5 cellular contexts compared by ENCODE assay signal in genomic region chr21:43486027-43486426, GRCh38. TPM values are rescaled to one million over a fixed set of nuclear protein-coding genes. Genes with fewer than 3 reads are reported as not detected.
DNase-seq lines count a peak whose midpoint lies in the region; ATAC-seq, FAIRE-seq and TF ChIP-seq lines count a peak whose summit lies in the region.
"Not testable (repeated sequence)": the region's sequence is repeated elsewhere in the genome, so short reads cannot be mapped to it uniquely, and the experiment has no call there.

No MANE protein-coding gene starts in this region.

- H3K27ac ChIP-seq in right lobe of liver, result not testable (repeated sequence)

- not testable (repeated sequence) for TF ChIP-seq POLR2A in right lobe of liver (IDR thresholded peaks at IDR 0.05)

- intact Hi-C loops in right lobe of liver (cut with DNase I); mucosa of descending colon (cut with DNase I, micrococcal nuclease): not testable (repeated sequence)

- not testable (repeated sequence) for TF ChIP-seq CTCF in right lobe of liver (IDR thresholded peaks at IDR 0.05); mucosa of descending colon (IDR thresholded peaks at IDR 0.05)

- ATAC-seq in esophagus mucosa (peak; percentile 53), left lobe of liver (peak; percentile 59), right lobe of liver (peak; percentile 34 to 82 (median 78)), mucosa of descending colon (peak; percentile 95)

- not testable (repeated sequence) for H3K9me3 ChIP-seq in right lobe of liver, mucosa of descending colon

- not testable (repeated sequence) for H3K27me3 ChIP-seq in right lobe of liver

- H3K4me3 ChIP-seq in right lobe of liver, mucosa of descending colon: not testable (repeated sequence)

- DNase-seq in HTR-8/SVneo (ENCODE audit: insufficient read length, low spot score); left lobe of liver (ENCODE audit: low spot score); right lobe of liver; mucosa of descending colon: not testable (repeated sequence)

- no CpG with 5 or more reads among the region's 5 CpGs for WGBS in right lobe of liver (ENCODE audit: insufficient coverage, low coverage, low lambda C conversion rate, missing lambda C conversion rate)

- FAIRE-seq in HTR-8/SVneo (lab: Jason Lieb, UNC), result peak; percentile 54

- not testable (repeated sequence) for H3K4me1 ChIP-seq in right lobe of liver; mucosa of descending colon (ENCODE audit: low read depth)

- H3K36me3 ChIP-seq in right lobe of liver; mucosa of descending colon (ENCODE audit: low read depth): not testable (repeated sequence)

RNA-seq across cellular contexts. Expression of gene SIK1, which starts 59.1 kb away (rescaled TPM):
- total RNA-seq in esophagus mucosa (16.5 TPM), left lobe of liver (6.3 TPM), right lobe of liver (10 to 100 TPM in 3 of 6 experiments, 1 to 10 TPM in 3; 4.2 to 44.4 (median 23.9) TPM), mucosa of descending colon (10 to 100 TPM in 1 of 3 donors, 1 to 10 TPM in 2; 5.5 to 40.5 (median 7.9) TPM)
